In genomic region chr3:176581589-176581988, GRCh38 we compare ENCODE assay signal across 29 cellular contexts.
"Had no signal": no experiment of that assay in that cellular context is flagged by ENCODE, and none has a peak within 500 bp of the region (broad histone marks: within the 10 kb centered on the region; RNA-seq: fewer than 3 reads in every experiment).

No MANE protein-coding gene starts in this region.

- H3K4me1 ChIP-seq: adrenal gland, body of pancreas, breast epithelium, Peyer's patch, SJSA1 had no signal

- H3K9me3 Mint-ChIP-seq: activated CD8-positive, alpha-beta T cell treated with anti-CD3 and anti-CD28 coated beads for 36 hours; activated T-helper 17 cell treated with anti-CD3 and anti-CD28 coated beads, Interleukin-2, amount 50 U/mL, for 72 hours; T-helper 1 cell treated with Interleukin-12 subunit alpha and Interleukin-12 subunit beta and Interleukin-4 antibody, amounts not matched to agents 30 μg/mL and 1 μg/mL, for 36 hours; T-helper 2 cell treated with Interferon-gamma antibody and Interleukin-4, amounts not matched to agents 5 μg/mL and 100 μg/mL, for 36 hours had no signal

- ATAC-seq: activated CD8-positive, alpha-beta T cell treated with anti-CD3 and anti-CD28 coated beads for 36 hours; activated naive CD4-positive, alpha-beta T cell treated with anti-CD3 and anti-CD28 coated beads, Interleukin-2, amount 50 U/mL, for 72 hours; activated T-cell treated with anti-CD3 and anti-CD28 coated beads, Interleukin-2, amount 50 U/mL, for 72 hours; activated T-helper 17 cell treated with anti-CD3 and anti-CD28 coated beads, Interleukin-2, amount 50 U/mL, for 72 hours; body of pancreas; PC-3 had no signal

- H3K27me3 Mint-ChIP-seq: activated CD4-positive, alpha-beta T cell treated with anti-CD3 and anti-CD28 coated beads, Interleukin-2, amount 10 ng/mL, durations not matched to agents 24 days and 14 days; activated CD8-positive, alpha-beta T cell treated with anti-CD3 and anti-CD28 coated beads for 36 hours; activated T-helper 17 cell treated with anti-CD3 and anti-CD28 coated beads, Interleukin-2, amount 50 U/mL, for 72 hours had no signal

- DNase-seq: activated CD4-positive, alpha-beta T cell treated with anti-CD3 and anti-CD28 coated beads, Interleukin-2, amount 10 ng/mL, durations not matched to agents 24 days and 14 days; activated CD4-positive, alpha-beta T cell treated with anti-CD3 and anti-CD28 coated beads, Interleukin-2, amount 50 U/mL, for 4 hours; activated CD8-positive, alpha-beta T cell treated with anti-CD3 and anti-CD28 coated beads for 36 hours; activated effector memory CD4-positive, alpha-beta T cell treated with anti-CD3 and anti-CD28 coated beads, Interleukin-2, amount 50 U/mL, for 16 hours; activated naive CD4-positive, alpha-beta T cell treated with Interleukin-2 at 50 U/mL for 16 hours; activated T-cell treated with anti-CD3 and anti-CD28 coated beads, Interleukin-2, amount 50 U/mL, for 1 hour; activated T-cell treated with anti-CD3 and anti-CD28 coated beads, Interleukin-2, amount 50 U/mL, for 72 hours; adrenal gland; body of pancreas; NCI-H1048; NCI-H1105 treated with DMSO at 0.1 percent for 48 hours; NCI-H1436 treated with DMSO at 0.1 percent for 48 hours; NCI-H1694 treated with DMSO at 0.1 percent for 48 hours; NCI-H2029; NCI-H510A treated with DMSO at 0.1 percent for 48 hours; NCI-H526 treated with DMSO at 0.1 percent for 48 hours; NCI-H82; PC-3; Peyer's patch; RPMI8226; SHP77 treated with DMSO at 0.1 percent for 48 hours; SK-N-SH had no signal

- H3K27ac ChIP-seq: adrenal gland, body of pancreas, breast epithelium, coronary artery, Peyer's patch, SJSA1 had no signal

- H3K9me3 ChIP-seq: adrenal gland, body of pancreas, Peyer's patch, SJSA1, SK-N-SH had no signal

- H3K4me3 Mint-ChIP-seq: activated CD4-positive, alpha-beta T cell treated with anti-CD3 and anti-CD28 coated beads, Interleukin-2, amount 10 ng/mL, durations not matched to agents 24 days and 14 days; activated CD8-positive, alpha-beta T cell treated with anti-CD3 and anti-CD28 coated beads for 36 hours; activated T-cell treated with anti-CD3 and anti-CD28 coated beads, Interleukin-2, amount 50 U/mL, for 72 hours; activated T-helper 17 cell treated with anti-CD3 and anti-CD28 coated beads, Interleukin-2, amount 50 U/mL, for 72 hours; T-helper 1 cell treated with Interleukin-12 subunit alpha and Interleukin-12 subunit beta and Interleukin-4 antibody, amounts not matched to agents 30 μg/mL and 1 μg/mL, for 36 hours; T-helper 2 cell treated with Interferon-gamma antibody and Interleukin-4, amounts not matched to agents 5 μg/mL and 100 μg/mL, for 36 hours had no signal

- H3K36me3 ChIP-seq: adrenal gland, breast epithelium, Peyer's patch, SJSA1 had no signal

- H3K4me3 ChIP-seq: adrenal gland, body of pancreas, breast epithelium, coronary artery, Peyer's patch, SJSA1 had no signal

- H3K27ac Mint-ChIP-seq: activated CD4-positive, alpha-beta T cell treated with anti-CD3 and anti-CD28 coated beads, Interleukin-2, amount 10 ng/mL, durations not matched to agents 24 days and 14 days; activated CD8-positive, alpha-beta T cell treated with anti-CD3 and anti-CD28 coated beads for 36 hours; activated naive CD4-positive, alpha-beta T cell treated with anti-CD3 and anti-CD28 coated beads, Interleukin-2, amount 50 U/mL, for 72 hours; activated T-cell treated with anti-CD3 and anti-CD28 coated beads, Interleukin-2, amount 50 U/mL, for 72 hours; activated T-helper 17 cell treated with anti-CD3 and anti-CD28 coated beads, Interleukin-2, amount 50 U/mL, for 72 hours; T-helper 1 cell treated with Interleukin-12 subunit alpha and Interleukin-12 subunit beta and Interleukin-4 antibody, amounts not matched to agents 30 μg/mL and 1 μg/mL, for 36 hours; T-helper 2 cell treated with Interferon-gamma antibody and Interleukin-4, amounts not matched to agents 5 μg/mL and 100 μg/mL, for 36 hours had no signal

- H3K36me3 Mint-ChIP-seq: activated naive CD4-positive, alpha-beta T cell treated with anti-CD3 and anti-CD28 coated beads, Interleukin-2, amount 50 U/mL, for 72 hours had no signal

- H3K4me1 Mint-ChIP-seq: activated CD4-positive, alpha-beta T cell treated with anti-CD3 and anti-CD28 coated beads, Interleukin-2, amount 10 ng/mL, durations not matched to agents 24 days and 14 days; activated T-helper 17 cell treated with anti-CD3 and anti-CD28 coated beads, Interleukin-2, amount 50 U/mL, for 72 hours had no signal

- H3K27me3 ChIP-seq: adrenal gland, body of pancreas, breast epithelium, Peyer's patch, SJSA1 had no signal
